8 cellular contexts compared by ENCODE assay signal in genomic region chr3:196207159-196207832, GRCh38. TPM values are rescaled to one million over a fixed set of nuclear protein-coding genes. Genes with fewer than 3 reads are reported as not detected.
DNase-seq lines count a peak whose midpoint lies in the region; ATAC-seq and TF ChIP-seq lines count a peak whose summit lies in the region.

No MANE protein-coding gene starts in this region.

- H3K36me3 Mint-ChIP-seq in activated T-cell treated with anti-CD3 and anti-CD28 coated beads, Interleukin-2, amount 50 U/mL, for 72 hours (ENCODE audit: insufficient read depth in 2 of 2) = peaks cover 0 to 1% of the 10 kb centered on the region in 2 donors

- in situ Hi-C loops in GM23248 (cut with MboI) = no loop called here

- intact Hi-C loops in left cardiac atrium (cut with DNase I) = no loop called here

- no peak for TF ChIP-seq CTCF in HL-60 (IDR thresholded peaks at IDR 0.05; ENCODE audit: insufficient read depth, low read length)

- H3F3A ChIP-seq in GM23248 (ENCODE audit: insufficient read depth) = no peaks in the 10 kb centered on the region

- H3K4me3 Mint-ChIP-seq in activated T-cell treated with anti-CD3 and anti-CD28 coated beads, Interleukin-2, amount 50 U/mL, for 72 hours = peak overlapping the region; percentile 84 to 85

- no peaks in the 10 kb centered on the region for H4K20me1 ChIP-seq in GM23248 (ENCODE audit: insufficient read depth)

- no peak overlapping the region for H3K27ac ChIP-seq in HL-60 (replicated peaks)
- H3K27ac ChIP-seq in GM23248 = no peak overlapping the region

- H3K27me3 ChIP-seq in HL-60 (ENCODE audit: insufficient read depth, poor library complexity, severe bottlenecking) (no peaks in the 10 kb centered on the region), GM23248 (replicated peaks; ENCODE audit: insufficient read depth) (no peaks in the 10 kb centered on the region)

- 46 to 50% methylated on average over 15 to 30 of the region's 70 CpGs for WGBS in GM23248 (ENCODE audit: low coverage in 1 of 2, low lambda C conversion rate in 2 of 2, missing lambda C conversion rate in 2 of 2), 2 experiments

- peaks cover 7% of the 10 kb centered on the region for H3K27me3 Mint-ChIP-seq in activated T-cell treated with anti-CD3 and anti-CD28 coated beads, Interleukin-2, amount 50 U/mL, for 72 hours (ENCODE audit: low read depth)

- H3K9me3 Mint-ChIP-seq in activated T-cell treated with anti-CD3 and anti-CD28 coated beads, Interleukin-2, amount 50 U/mL, for 72 hours = no peaks in the 10 kb centered on the region

- no peaks in the 10 kb centered on the region for H3K9me3 ChIP-seq in GM23248 (ENCODE audit: low read depth)

- DNase-seq in HL-60 (ENCODE audit: low read depth in 1 of 2, low spot score in 1 of 2) (no peak), left cardiac atrium (no peak), skeletal muscle cell (ENCODE audit: low read depth) (no peak), NCI-H524 (lab: John Stamatoyannopoulos, UW) (no peak), GM23248 (no peak), 8988T (no peak), MV-4-11 (lab: John Stamatoyannopoulos, UW) (no peak)
- peak in 1 of 2 donors; percentile 30 for DNase-seq in activated T-cell treated with anti-CD3 and anti-CD28 coated beads, Interleukin-2, amount 50 U/mL, for 72 hours

- H3K4me1 Mint-ChIP-seq in activated T-cell treated with anti-CD3 and anti-CD28 coated beads, Interleukin-2, amount 50 U/mL, for 72 hours (ENCODE audit: low read depth) = peaks cover 19% of the 10 kb centered on the region

- H3K79me2 ChIP-seq in GM23248 (ENCODE audit: insufficient read depth) = no peaks in the 10 kb centered on the region

- peak overlapping the region; percentile 37 for H3K4me3 ChIP-seq in HL-60 (replicated peaks; ENCODE audit: insufficient read depth, low read length)
- peak overlapping the region; percentile 43 for H3K4me3 ChIP-seq in skeletal muscle cell (ENCODE audit: low read depth, low read length)
- H3K4me3 ChIP-seq in GM23248 = no peak overlapping the region

- H3K4me2 ChIP-seq in GM23248 (ENCODE audit: unreplicated experiment) = no peak overlapping the region

- no peak overlapping the region for H3K9ac ChIP-seq in GM23248

- H3K27ac Mint-ChIP-seq in activated T-cell treated with anti-CD3 and anti-CD28 coated beads, Interleukin-2, amount 50 U/mL, for 72 hours = no peak overlapping the region

- H3K9me2 ChIP-seq in GM23248 (ENCODE audit: insufficient read depth) = no peaks in the 10 kb centered on the region

- H3K4me1 ChIP-seq in GM23248 (ENCODE audit: insufficient read depth) = no peaks in the 10 kb centered on the region

- H3K36me3 ChIP-seq in GM23248 (ENCODE audit: low read depth) = no peaks in the 10 kb centered on the region

- ATAC-seq in activated T-cell treated with anti-CD3 and anti-CD28 coated beads, Interleukin-2, amount 50 U/mL, for 72 hours (replicated peaks in 1 of 2) = peak; percentile 62 to 75
- peak; percentile 15 to 36 for ATAC-seq in left cardiac atrium

- H2AFZ ChIP-seq in GM23248 = no peak overlapping the region

RNA-seq across cellular contexts. Expression of gene ZDHHC19, which starts 3.9 kb away (rescaled TPM):
- not detected for total RNA-seq in activated T-cell treated with anti-CD3 and anti-CD28 coated beads, Interleukin-2, amount 50 U/mL, for 72 hours
- total RNA-seq in left cardiac atrium = not detected
- total RNA-seq in GM23248 (2014; rRNA removed; shearing (Covaris generic)) = not detected in 2 replicates
- polyA plus RNA-seq in GM23248 (2016; fragmentation: Nextera tagmentation; extraction: Ambion mirVana) = not detected in 2 replicates

RNA-seq across cellular contexts. Expression of gene SLC51A, which starts 9.0 kb away (rescaled TPM):
- total RNA-seq in activated T-cell treated with anti-CD3 and anti-CD28 coated beads, Interleukin-2, amount 50 U/mL, for 72 hours = not detected
- under 1 TPM; 0.32 to 0.50 TPM for total RNA-seq in left cardiac atrium
- not detected in 2 replicates for total RNA-seq in GM23248 (2014; rRNA removed; shearing (Covaris generic))
- 3.4 and 6.0 TPM in 2 replicates for polyA plus RNA-seq in GM23248 (2016; fragmentation: Nextera tagmentation; extraction: Ambion mirVana)
